7 cellular contexts compared by ENCODE assay signal in genomic region chr11:78059749-78060328, GRCh38. TPM values are rescaled to one million over a fixed set of nuclear protein-coding genes. Genes with fewer than 3 reads are reported as not detected.
"Had no signal": no experiment of that assay in that cellular context is flagged by ENCODE, and none has a peak within 500 bp of the region (broad histone marks: within the 10 kb centered on the region; RNA-seq: fewer than 3 reads in every experiment).

No MANE protein-coding gene starts in this region.

RNA-seq across cellular contexts. Expression of gene THRSP, which starts 3.8 kb away (rescaled TPM):
- total RNA-seq: activated B cell treated with CpG ODN at 0.5 μM for 24 hours; activated CD8-positive, alpha-beta T cell treated with anti-CD3 and anti-CD28 coated beads for 36 hours; activated T-cell treated with anti-CD3 and anti-CD28 coated beads, Interleukin-2, amount 50 U/mL, for 4 hours; activated T-helper 17 cell treated with anti-CD3 and anti-CD28 coated beads, Interleukin-2, amount 50 U/mL, for 72 hours; endodermal cell; esophagus muscularis mucosa; glomerular endothelial cell had no signal
